In genomic region chr7:75981450-75982305, GRCh38 we compare ENCODE assay signal across 12 cellular contexts.
"Had no signal": no experiment of that assay in that cellular context is flagged by ENCODE, and none has a peak within 500 bp of the region (broad histone marks: within the 10 kb centered on the region; RNA-seq: fewer than 3 reads in every experiment).

No MANE protein-coding gene starts in this region.

- H3K4me1 ChIP-seq: foreskin keratinocyte, left lung had no signal

- ATAC-seq: foreskin keratinocyte, left lung had no signal

- H3K4me1 Mint-ChIP-seq: activated naive CD4-positive, alpha-beta T cell treated with anti-CD3 and anti-CD28 coated beads, Interleukin-2, amount 50 U/mL, for 24 hours had no signal

- H3K9me3 ChIP-seq: left lung had no signal

- DNase-seq: activated CD4-positive, alpha-beta T cell treated with anti-CD3 and anti-CD28 coated beads, Interleukin-2, amount 50 U/mL, for 1 hour; amygdala; brain microvascular endothelial cell; dorsolateral prefrontal cortex; foreskin keratinocyte; mesenchymal stem cell had no signal

- H3K9me3 Mint-ChIP-seq: activated naive CD4-positive, alpha-beta T cell treated with anti-CD3 and anti-CD28 coated beads, Interleukin-2, amount 50 U/mL, for 24 hours; activated T-helper 2 cell treated with anti-CD3 and anti-CD28 coated beads, Interferon-gamma antibody, Interleukin-2, Interleukin-4, amounts not matched to agents 10 μg/mL and 5 μg/mL and 100 μg/mL, durations not matched to agents 14 hours and 24 hours and 36 hours; nephron; type B pancreatic cell had no signal

- H3K4me3 Mint-ChIP-seq: activated naive CD4-positive, alpha-beta T cell treated with anti-CD3 and anti-CD28 coated beads, Interleukin-2, amount 50 U/mL, for 24 hours; nephron; type B pancreatic cell had no signal

- H3K27ac Mint-ChIP-seq: activated naive CD4-positive, alpha-beta T cell treated with anti-CD3 and anti-CD28 coated beads, Interleukin-2, amount 50 U/mL, for 24 hours; activated T-helper 2 cell treated with anti-CD3 and anti-CD28 coated beads, Interferon-gamma antibody, Interleukin-2, Interleukin-4, amounts not matched to agents 10 μg/mL and 5 μg/mL and 100 μg/mL, durations not matched to agents 14 hours and 24 hours and 36 hours; nephron; type B pancreatic cell had no signal

- H3K27me3 ChIP-seq: brain microvascular endothelial cell, dorsolateral prefrontal cortex, foreskin keratinocyte, left lung had no signal

- H3K36me3 Mint-ChIP-seq: type B pancreatic cell had no signal

- H3K27me3 Mint-ChIP-seq: activated naive CD4-positive, alpha-beta T cell treated with anti-CD3 and anti-CD28 coated beads, Interleukin-2, amount 50 U/mL, for 24 hours; type B pancreatic cell had no signal

- H3K4me3 ChIP-seq: dorsolateral prefrontal cortex, left lung, skin epidermis had no signal

- H3K27ac ChIP-seq: brain microvascular endothelial cell, foreskin keratinocyte, left lung, skin epidermis had no signal
